2 cellular contexts compared by ENCODE assay signal in the genomic region with DNA sequence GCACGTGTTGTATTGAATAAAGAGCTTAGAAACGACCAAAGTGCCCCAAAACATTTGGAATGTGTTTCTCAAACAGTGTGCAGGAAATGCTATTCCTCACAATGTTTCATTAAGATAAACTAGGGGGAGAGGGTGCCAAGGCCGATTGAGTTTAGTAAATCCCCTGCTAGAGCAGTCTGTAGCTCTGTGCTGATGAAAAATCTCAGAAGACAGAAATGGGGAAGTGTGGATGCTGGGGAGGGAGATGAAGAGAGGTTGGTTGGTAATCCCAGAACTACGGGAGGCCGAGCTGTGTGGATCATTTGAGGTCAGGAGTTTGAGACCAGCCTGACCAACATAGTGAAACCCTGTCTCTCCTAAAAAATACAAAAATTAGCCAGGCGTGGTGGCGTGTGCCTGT.
TF ChIP-seq lines count a peak whose summit lies in the region.

No MANE protein-coding gene starts in this region.

TF ChIP-seq in H1, 55 proteins besides CTCF, POLR2A, EP300 and RAD21:
- no peak for TF ChIP-seq SP4 (IDR thresholded peaks at IDR 0.05; ENCODE audit: low read length)
- TF ChIP-seq CHD2 (IDR thresholded peaks at IDR 0.05; ENCODE audit: low read length) = no peak

TF ChIP-seq in HepG2, 621 proteins besides CTCF, POLR2A, EP300 and RAD21:
- TF ChIP-seq, protein P1, sequence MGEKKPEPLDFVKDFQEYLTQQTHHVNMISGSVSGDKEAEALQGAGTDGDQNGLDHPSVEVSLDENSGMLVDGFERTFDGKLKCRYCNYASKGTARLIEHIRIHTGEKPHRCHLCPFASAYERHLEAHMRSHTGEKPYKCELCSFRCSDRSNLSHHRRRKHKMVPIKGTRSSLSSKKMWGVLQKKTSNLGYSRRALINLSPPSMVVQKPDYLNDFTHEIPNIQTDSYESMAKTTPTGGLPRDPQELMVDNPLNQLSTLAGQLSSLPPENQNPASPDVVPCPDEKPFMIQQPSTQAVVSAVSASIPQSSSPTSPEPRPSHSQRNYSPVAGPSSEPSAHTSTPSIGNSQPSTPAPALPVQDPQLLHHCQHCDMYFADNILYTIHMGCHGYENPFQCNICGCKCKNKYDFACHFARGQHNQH (CRISPR knock-in tag; IDR thresholded peaks at IDR 0.05) = no peak
- TF ChIP-seq, protein P2, sequence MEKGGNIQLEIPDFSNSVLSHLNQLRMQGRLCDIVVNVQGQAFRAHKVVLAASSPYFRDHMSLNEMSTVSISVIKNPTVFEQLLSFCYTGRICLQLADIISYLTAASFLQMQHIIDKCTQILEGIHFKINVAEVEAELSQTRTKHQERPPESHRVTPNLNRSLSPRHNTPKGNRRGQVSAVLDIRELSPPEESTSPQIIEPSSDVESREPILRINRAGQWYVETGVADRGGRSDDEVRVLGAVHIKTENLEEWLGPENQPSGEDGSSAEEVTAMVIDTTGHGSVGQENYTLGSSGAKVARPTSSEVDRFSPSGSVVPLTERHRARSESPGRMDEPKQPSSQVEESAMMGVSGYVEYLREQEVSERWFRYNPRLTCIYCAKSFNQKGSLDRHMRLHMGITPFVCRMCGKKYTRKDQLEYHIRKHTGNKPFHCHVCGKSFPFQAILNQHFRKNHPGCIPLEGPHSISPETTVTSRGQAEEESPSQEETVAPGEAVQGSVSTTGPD (CRISPR knock-in tag; IDR thresholded peaks at IDR 0.05) = no peak
- TF ChIP-seq SNAPC2 (CRISPR knock-in tag; IDR thresholded peaks at IDR 0.05) = no peak
- TF ChIP-seq ZNF724P (CRISPR knock-in tag; IDR thresholded peaks at IDR 0.05; ENCODE audit: borderline replicate concordance) = no peak
- TF ChIP-seq HES4 (CRISPR knock-in tag; IDR thresholded peaks at IDR 0.05; ENCODE audit: borderline replicate concordance) = no peak
- TF ChIP-seq REPIN1 (CRISPR knock-in tag; IDR thresholded peaks at IDR 0.05; ENCODE audit: borderline replicate concordance, low read depth) = no peak
- no peak for TF ChIP-seq SP1 (IDR thresholded peaks at IDR 0.05)
- TF ChIP-seq SP1 (CRISPR knock-in tag; IDR thresholded peaks at IDR 0.05) = no peak
- TF ChIP-seq, protein P3, sequence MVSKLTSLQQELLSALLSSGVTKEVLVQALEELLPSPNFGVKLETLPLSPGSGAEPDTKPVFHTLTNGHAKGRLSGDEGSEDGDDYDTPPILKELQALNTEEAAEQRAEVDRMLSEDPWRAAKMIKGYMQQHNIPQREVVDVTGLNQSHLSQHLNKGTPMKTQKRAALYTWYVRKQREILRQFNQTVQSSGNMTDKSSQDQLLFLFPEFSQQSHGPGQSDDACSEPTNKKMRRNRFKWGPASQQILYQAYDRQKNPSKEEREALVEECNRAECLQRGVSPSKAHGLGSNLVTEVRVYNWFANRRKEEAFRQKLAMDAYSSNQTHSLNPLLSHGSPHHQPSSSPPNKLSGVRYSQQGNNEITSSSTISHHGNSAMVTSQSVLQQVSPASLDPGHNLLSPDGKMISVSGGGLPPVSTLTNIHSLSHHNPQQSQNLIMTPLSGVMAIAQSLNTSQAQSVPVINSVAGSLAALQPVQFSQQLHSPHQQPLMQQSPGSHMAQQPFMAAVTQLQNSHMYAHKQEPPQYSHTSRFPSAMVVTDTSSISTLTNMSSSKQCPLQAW (CRISPR knock-in tag; IDR thresholded peaks at IDR 0.05) = no peak
- TF ChIP-seq PHF5A (CRISPR knock-in tag; IDR thresholded peaks at IDR 0.05; ENCODE audit: low read depth, unreplicated experiment) = no peak
- no peak for TF ChIP-seq ZNF335 (CRISPR knock-in tag; IDR thresholded peaks at IDR 0.05)
- TF ChIP-seq CC2D1A (CRISPR knock-in tag; IDR thresholded peaks at IDR 0.05) = no peak
- TF ChIP-seq ZNF12 (CRISPR knock-in tag; IDR thresholded peaks at IDR 0.05) = no peak
- no peak for TF ChIP-seq TAF15 (IDR thresholded peaks at IDR 0.05; ENCODE audit: low read depth, low read length, poor library complexity, severe bottlenecking)
- TF ChIP-seq CBX2 (IDR thresholded peaks at IDR 0.05; ENCODE audit: low read depth, low read length) = no peak
- no peak for TF ChIP-seq CBX2 (CRISPR knock-in tag; IDR thresholded peaks at IDR 0.05; ENCODE audit: low read depth)
- no peak for TF ChIP-seq ZNF557 (CRISPR knock-in tag; IDR thresholded peaks at IDR 0.05)
TF ChIP-seq in HepG2: peak in this region for 0.
